In genomic region chr2:39697480-39697879, GRCh38 we compare ENCODE assay signal across 12 cellular contexts. TPM values are rescaled to one million over a fixed set of nuclear protein-coding genes. Genes with fewer than 3 reads are reported as not detected.
DNase-seq lines count a peak whose midpoint lies in the region; ATAC-seq and TF ChIP-seq lines count a peak whose summit lies in the region.
"Had no signal": no experiment of that assay in that cellular context is flagged by ENCODE, and none has a peak within 500 bp of the region (broad histone marks: within the 10 kb centered on the region; RNA-seq: fewer than 3 reads in every experiment).

No MANE protein-coding gene starts in this region.

- no peak overlapping the region for H3K4me3 Mint-ChIP-seq in type B pancreatic cell
- H3K4me3 Mint-ChIP-seq: stimulated activated naive CD8-positive, alpha-beta T cell treated with anti-CD3 and anti-CD28 coated beads, Interleukin-15, amount 100 ng/mL, for 72 hours had no signal

- H3K9me3 ChIP-seq in lung (ENCODE audit: control insufficient read depth in 2 of 2, insufficient read depth in 1 of 2, low read length in 1 of 2): peaks cover 0 to 8% of the 10 kb centered on the region in 2 donors
- H3K9me3 ChIP-seq: neutrophil had no signal

- no peaks in the 10 kb centered on the region for H3K27me3 ChIP-seq in lung (ENCODE audit: control insufficient read depth, insufficient read depth)
- H3K27me3 ChIP-seq: neutrophil had no signal

- H3K27me3 Mint-ChIP-seq in type B pancreatic cell: no peaks in the 10 kb centered on the region

- H3K36me3 Mint-ChIP-seq in type B pancreatic cell: no peaks in the 10 kb centered on the region

- H3K27ac Mint-ChIP-seq in type B pancreatic cell: peak overlapping the region; percentile 19
- H3K27ac Mint-ChIP-seq: stimulated activated naive CD8-positive, alpha-beta T cell treated with anti-CD3 and anti-CD28 coated beads, Interleukin-15, amount 100 ng/mL, for 72 hours had no signal

- H3K4me1 Mint-ChIP-seq in type B pancreatic cell (ENCODE audit: unreplicated experiment): peaks cover 21% of the 10 kb centered on the region
- H3K4me1 Mint-ChIP-seq: stimulated activated naive CD8-positive, alpha-beta T cell treated with anti-CD3 and anti-CD28 coated beads, Interleukin-15, amount 100 ng/mL, for 72 hours had no signal

- H3K9me3 Mint-ChIP-seq in type B pancreatic cell: no peaks in the 10 kb centered on the region

- ATAC-seq in lung (ENCODE audit: insufficient read depth, low FRiP score) (no peak), GM18861 (IDR thresholded peaks at IDR 0.05; ENCODE audit: unreplicated experiment) (no peak), GM21786 (IDR thresholded peaks at IDR 0.05; ENCODE audit: unreplicated experiment) (no peak), HG02798 (IDR thresholded peaks at IDR 0.05; ENCODE audit: poor library complexity, unreplicated experiment) (no peak)
- ATAC-seq: stimulated activated naive CD8-positive, alpha-beta T cell treated with anti-CD3 and anti-CD28 coated beads, Interleukin-15, amount 100 ng/mL, for 72 hours had no signal

- no peaks in the 10 kb centered on the region for H3K36me3 ChIP-seq in lung (ENCODE audit: control insufficient read depth in 2 of 2, insufficient read depth in 2 of 2, low read length in 2 of 2)
- H3K36me3 ChIP-seq: neutrophil had no signal

- WGBS in lung, 2 donors: 35 to 57% methylated on average over 2 of the region's 2 CpGs

- no peak overlapping the region for H3K4me3 ChIP-seq in lung
- H3K4me3 ChIP-seq: smooth muscle cell had no signal

- TF ChIP-seq CTCF in lung (IDR thresholded peaks at IDR 0.05; ENCODE audit: control extremely low read depth, extremely low read depth): no peak
- TF ChIP-seq CTCF in type B pancreatic cell (conservative IDR thresholded peaks at IDR 0.05): no peak

- H3K27ac ChIP-seq in lung (ENCODE audit: low read depth in 1 of 2, low read length in 1 of 2): peak overlapping the region; percentile 53 to 68
- H3K27ac ChIP-seq: neutrophil had no signal

- DNase-seq in NCI-H2171 treated with DMSO at 0.1 percent for 48 hours (lab: John Stamatoyannopoulos, UW) (peak; percentile 44), NCI-H2171 (lab: John Stamatoyannopoulos, UW) (no peak), cerebellum (ENCODE audit: low spot score) (peak; percentile 82), lung (ENCODE audit: low spot score) (no peak), type B pancreatic cell (ENCODE audit: extremely low spot score, unreplicated experiment) (no peak)
- DNase-seq: NCI-H2107; stimulated activated naive CD8-positive, alpha-beta T cell treated with anti-CD3 and anti-CD28 coated beads, Interleukin-15, amount 100 ng/mL, for 72 hours had no signal

- H3K4me1 ChIP-seq in lung (ENCODE audit: control insufficient read depth in 2 of 2, insufficient read depth in 2 of 2, low read length in 2 of 2): peaks cover 6 to 18% of the 10 kb centered on the region in 2 donors

RNA-seq across cellular contexts. Expression of gene TMEM178A, which starts 31.8 kb away (rescaled TPM):
- 26.8 TPM for total RNA-seq in cerebellum
- total RNA-seq in lung: 1 to 10 TPM; 2.5 to 4.0 TPM
- polyA plus RNA-seq in lung: 1 to 10 TPM; 1.4 to 4.8 TPM
- total RNA-seq in type B pancreatic cell (ENCODE audit: low replicate concordance): 3.1 and 9.3 TPM in 2 replicates

Comparison
In these comparisons a context has a peak if more than half of its experiments do, and no peak if none do; other contexts are left out.
1. DNase-seq: peak in NCI-H2171 treated with DMSO at 0.1 percent for 48 hours (single experiment) and cerebellum (single experiment); none in NCI-H2171 (single experiment), lung (single experiment) and type B pancreatic cell (single experiment).